In genomic region chr9:137697832-137698231, GRCh38 we compare ENCODE assay signal across 1 cellular context.
TF ChIP-seq lines count a peak whose summit lies in the region.

No MANE protein-coding gene starts in this region.

TF ChIP-seq in GM23338, 12 proteins besides CTCF, POLR2A, EP300 and RAD21 (continued from another document):
- TF ChIP-seq ZNF462 (CRISPR knock-in tag; IDR thresholded peaks at IDR 0.05) (no peak), REST (IDR thresholded peaks at IDR 0.05; ENCODE audit: unreplicated experiment) (no peak), ETS1 (IDR thresholded peaks at IDR 0.05) (no peak), ZNF331 (CRISPR knock-in tag; IDR thresholded peaks at IDR 0.05; ENCODE audit: low read depth) (no peak), JUNB (IDR thresholded peaks at IDR 0.05; ENCODE audit: unreplicated experiment) (no peak), EZH2 (IDR thresholded peaks at IDR 0.05; ENCODE audit: low read depth, unreplicated experiment) (no peak), EZH2phosphoT487 (IDR thresholded peaks at IDR 0.05; ENCODE audit: unreplicated experiment) (no peak), ZNF114 (CRISPR knock-in tag; IDR thresholded peaks at IDR 0.05) (no peak), NANOG (IDR thresholded peaks at IDR 0.05; ENCODE audit: borderline replicate concordance) (no peak), CREB1 (CRISPR knock-in tag; IDR thresholded peaks at IDR 0.05; ENCODE audit: low read depth) (no peak), STAT1 (IDR thresholded peaks at IDR 0.05; ENCODE audit: unreplicated experiment) (no peak)
